ENCODE assay signal across 9 cellular contexts in genomic region chr9:125649826-125650225, GRCh38. TPM values are rescaled to one million over a fixed set of nuclear protein-coding genes. Genes with fewer than 3 reads are reported as not detected.
DNase-seq lines count a peak whose midpoint lies in the region; TF ChIP-seq lines count a peak whose summit lies in the region.
"Had no signal": no experiment of that assay in that cellular context is flagged by ENCODE, and none has a peak within 500 bp of the region (broad histone marks: within the 10 kb centered on the region; RNA-seq: fewer than 3 reads in every experiment).

No MANE protein-coding gene starts in this region.

- no peak for DNase-seq in GM12865 (ENCODE audit: low read depth)
- peak; percentile 41 for DNase-seq in M059J (ENCODE audit: low read depth)
- no peak for DNase-seq in osteocyte (ENCODE audit: extremely low spot score, unreplicated experiment)
- no peak for DNase-seq in HuH-7 (ENCODE audit: low spot score)
- no peak for DNase-seq in GM20000 (ENCODE audit: low spot score)
- DNase-seq in NCI-H2196 (lab: John Stamatoyannopoulos, UW; ENCODE audit: unreplicated experiment) = no peak
- DNase-seq in erythroblast (lab: John Stamatoyannopoulos, UW) = no peak

- TF ChIP-seq POLR2A in erythroblast (IDR thresholded peaks at IDR 0.05; ENCODE audit: low read length) = no peak

- peak overlapping the region; percentile 90 for H3K27ac Mint-ChIP-seq in dendritic cell treated with granulocyte-macrophage colony-stimulating factor and Interleukin-4, amounts not matched to agents 40 ng/mL and 50 ng/mL, for 4 days
- H3K27ac Mint-ChIP-seq in osteocyte (ENCODE audit: unreplicated experiment) = peak overlapping the region; percentile 78

- H3K4me3 ChIP-seq in GM12865 (ENCODE audit: low read depth, low read length) = peak overlapping the region; percentile 12
- H3K4me3 ChIP-seq: cardiac muscle cell had no signal

- H3K36me3 Mint-ChIP-seq in dendritic cell treated with granulocyte-macrophage colony-stimulating factor and Interleukin-4, amounts not matched to agents 40 ng/mL and 50 ng/mL, for 4 days (ENCODE audit: low read depth) = peaks cover 7% of the 10 kb centered on the region
- peaks cover 5% of the 10 kb centered on the region for H3K36me3 Mint-ChIP-seq in osteocyte (ENCODE audit: unreplicated experiment)

- TF ChIP-seq CTCF in GM12865 (IDR thresholded peaks at IDR 0.05; ENCODE audit: insufficient read depth, low read depth, low read length, missing control alignments) (no peak), osteocyte (IDR thresholded peaks at IDR 0.05) (no peak), GM20000 (IDR thresholded peaks at IDR 0.05; ENCODE audit: extremely low read depth, missing control alignments) (no peak)

- H3K4me1 Mint-ChIP-seq in dendritic cell treated with granulocyte-macrophage colony-stimulating factor and Interleukin-4, amounts not matched to agents 40 ng/mL and 50 ng/mL, for 4 days (ENCODE audit: low read depth) = peaks cover 84% of the 10 kb centered on the region
- H3K4me1 Mint-ChIP-seq in osteocyte (ENCODE audit: unreplicated experiment) = peaks cover 45% of the 10 kb centered on the region

- H3K9me3 Mint-ChIP-seq in dendritic cell treated with granulocyte-macrophage colony-stimulating factor and Interleukin-4, amounts not matched to agents 40 ng/mL and 50 ng/mL, for 4 days = no peaks in the 10 kb centered on the region
- H3K9me3 Mint-ChIP-seq in osteocyte (ENCODE audit: unreplicated experiment) = no peaks in the 10 kb centered on the region

- H3K27me3 Mint-ChIP-seq in dendritic cell treated with granulocyte-macrophage colony-stimulating factor and Interleukin-4, amounts not matched to agents 40 ng/mL and 50 ng/mL, for 4 days = no peaks in the 10 kb centered on the region
- H3K27me3 Mint-ChIP-seq in osteocyte (ENCODE audit: unreplicated experiment) = no peaks in the 10 kb centered on the region

- intact Hi-C loops in dendritic cell treated with granulocyte-macrophage colony-stimulating factor and Interleukin-4, amounts not matched to agents 40 ng/mL and 50 ng/mL, for 4 days (cut with micrococcal nuclease) = loop anchor here (2.0 to 5.0 kb wide), 2 partner anchors 17 to 112 kb away; no protein-coding TSS in a partner anchor

- H3K4me3 Mint-ChIP-seq in dendritic cell treated with granulocyte-macrophage colony-stimulating factor and Interleukin-4, amounts not matched to agents 40 ng/mL and 50 ng/mL, for 4 days = peak overlapping the region; percentile 63
- H3K4me3 Mint-ChIP-seq in osteocyte (ENCODE audit: unreplicated experiment) = no peak overlapping the region

RNA-seq across cellular contexts. Expression of gene MAPKAP1, which starts 57.2 kb away (rescaled TPM):
- 80.6 and 107 TPM in 2 replicates for total RNA-seq in M059J (2014; rRNA removed; shearing (Covaris generic))
- 67.2 and 76.9 TPM in 2 replicates for total RNA-seq in osteocyte
